8 cellular contexts compared by ENCODE assay signal in the genomic region with DNA sequence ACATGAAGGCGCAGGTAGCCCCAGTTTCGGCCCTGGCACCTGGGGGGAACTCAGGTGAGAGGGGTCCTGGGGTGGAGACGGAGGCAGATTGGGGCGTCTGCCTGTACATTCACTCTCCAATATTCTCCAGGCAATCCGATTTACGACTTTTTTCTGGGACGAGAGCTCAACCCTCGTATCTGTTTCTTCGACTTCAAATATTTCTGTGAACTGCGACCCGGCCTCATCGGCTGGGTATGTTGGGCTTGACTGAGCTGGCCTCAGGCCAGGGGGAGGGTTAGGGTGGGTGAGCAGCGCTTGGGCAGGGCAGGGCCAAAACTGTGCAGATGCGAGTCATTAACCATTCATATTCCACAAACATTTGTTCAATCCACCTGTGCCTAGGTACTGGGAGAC. TPM values are rescaled to one million over a fixed set of nuclear protein-coding genes. Genes with fewer than 3 reads are reported as not detected.
A peak's percentile ranks its signal among the peaks of the same experiment; 100 is the strongest.
DNase-seq lines count a peak whose midpoint lies in the region; ATAC-seq and TF ChIP-seq lines count a peak whose summit lies in the region.

No MANE protein-coding gene starts in this region.

- H3K36me3 ChIP-seq in SU-DHL-6 (ENCODE audit: low read length) (no peaks in the 10 kb centered on the region), spleen (peaks cover 0 to 42% (median 28%) of the 10 kb centered on the region in 6 donors)

- peaks cover 5% of the 10 kb centered on the region for H3K79me2 ChIP-seq in SU-DHL-6 (ENCODE audit: insufficient read depth, low read length)

- peak overlapping the region; percentile 90 for H3K4me3 ChIP-seq in SU-DHL-6 (ENCODE audit: insufficient read depth, low read length, poor library complexity, severe bottlenecking)
- peak overlapping the region; percentile 53 for H3K4me3 ChIP-seq in right cardiac atrium (ENCODE audit: low read length)
- H3K4me3 ChIP-seq in spleen = peak overlapping the region in 7 of 8 donors; percentile 56 to 77 (median 57)

- H4K20me1 ChIP-seq in SU-DHL-6 (ENCODE audit: low read depth, low read length) = no peaks in the 10 kb centered on the region

- WGBS in right cardiac atrium = 14% methylated on average over 14 of the region's 14 CpGs
- 29 to 50% (median 32%) methylated on average over 14 of the region's 14 CpGs for WGBS in spleen, 5 donors

- no peaks in the 10 kb centered on the region for H3K27me3 ChIP-seq in SU-DHL-6 (ENCODE audit: low read length)
- H3K27me3 ChIP-seq in right cardiac atrium (ENCODE audit: control insufficient read depth, insufficient read depth) = no peaks in the 10 kb centered on the region
- no peaks in the 10 kb centered on the region for H3K27me3 ChIP-seq in spleen (replicated peaks in 1 of 7)

- in situ Hi-C loops in G401 (cut with HindIII; ENCODE audit: low sequenced_read_pairs) = no loop called here

- TF ChIP-seq CTCF in SU-DHL-6 (IDR thresholded peaks at IDR 0.05; ENCODE audit: insufficient read depth, low read length, poor library complexity, severe bottlenecking) (no peak), spleen (IDR thresholded peaks at IDR 0.05 in 8 of 11, conservative IDR thresholded peaks at IDR 0.05 in 3 of 11) (no peak)

- H3K27ac ChIP-seq in SU-DHL-6 (ENCODE audit: low read depth, low read length) = peak overlapping the region; percentile 88
- no peak overlapping the region for H3K27ac ChIP-seq in right cardiac atrium (ENCODE audit: low read length)
- H3K27ac ChIP-seq in spleen = peak overlapping the region in 5 of 8 donors; percentile 35 to 84 (median 77)

- peak overlapping the region; percentile 94 for H3K4me2 ChIP-seq in SU-DHL-6 (ENCODE audit: low read depth, low read length, poor library complexity, severe bottlenecking)

- DNase-seq in SHP77 (lab: John Stamatoyannopoulos, UW) = peak; percentile 38 to 42
- DNase-seq in SHP77 treated with DMSO at 0.1 percent for 48 hours (lab: John Stamatoyannopoulos, UW) = no peak
- DNase-seq in right cardiac atrium = peak in 2 of 3 donors; percentile 39 to 73
- DNase-seq in spleen = no peak
- no peak for DNase-seq in G401 (ENCODE audit: low spot score)

- H3F3A ChIP-seq in SU-DHL-6 (ENCODE audit: insufficient read depth) = peaks cover 22% of the 10 kb centered on the region

- ATAC-seq in right cardiac atrium (no peak), HG03457 (IDR thresholded peaks at IDR 0.05; ENCODE audit: unreplicated experiment) (no peak), GM21423 (IDR thresholded peaks at IDR 0.05; ENCODE audit: unreplicated experiment) (no peak)

- H2AFZ ChIP-seq in SU-DHL-6 (ENCODE audit: low read depth, low read length, severe bottlenecking) = no peak overlapping the region

- H3K9ac ChIP-seq in SU-DHL-6 (ENCODE audit: low read length) = peak overlapping the region; percentile 91

- H3K9me3 ChIP-seq in SU-DHL-6 (ENCODE audit: insufficient read depth, low read length) (no peaks in the 10 kb centered on the region), right cardiac atrium (ENCODE audit: control insufficient read depth, low read length) (no peaks in the 10 kb centered on the region), spleen (no peaks in the 10 kb centered on the region)

- H3K9me2 ChIP-seq in SU-DHL-6 (replicated peaks; ENCODE audit: insufficient read depth, low read length) = no peaks in the 10 kb centered on the region

- intact Hi-C loops in right cardiac atrium (cut with DNase I) = loop anchor here in 2 of 4 donors (10.0 kb wide), 3 partner anchors 89 to 329 kb away; a partner anchor contains a TSS
- intact Hi-C loops in spleen (cut with DNase I; ENCODE audit: low total_unique reads) = no loop called here

- H3K4me1 ChIP-seq in right cardiac atrium (ENCODE audit: control insufficient read depth, insufficient read depth, low read length) = no peaks in the 10 kb centered on the region
- peaks cover 43 to 80% (median 65%) of the 10 kb centered on the region in 6 donors for H3K4me1 ChIP-seq in spleen

- no peak for TF ChIP-seq POLR2A in spleen (IDR thresholded peaks at IDR 0.05)

RNA-seq across cellular contexts. Expression of a gene that starts 1.7 kb away (rescaled TPM):
- total RNA-seq in right cardiac atrium (10 to 100 TPM; 45.7 to 91.5 (median 52.3) TPM), spleen (10 to 100 TPM in 6 of 7 donors, 1 to 10 TPM in 1; 8.9 to 29.7 (median 13.9) TPM)
- polyA plus RNA-seq in right cardiac atrium (63.5 TPM), spleen (10 to 100 TPM; 14.1 to 16.9 (median 14.5) TPM)
- 23.5 and 39.0 TPM in 2 replicates for total RNA-seq in G401 (2014; rRNA removed; shearing (Covaris generic))

RNA-seq across cellular contexts. Expression of a gene that starts 4.1 kb away (rescaled TPM):
- total RNA-seq in right cardiac atrium = 1 to 10 TPM; 6.4 to 9.2 (median 7.8) TPM
- 11.6 TPM for polyA plus RNA-seq in right cardiac atrium
- total RNA-seq in spleen = 10 to 100 TPM in 4 of 7 donors, 1 to 10 TPM in 3; 7.9 to 16.4 (median 10.2) TPM
- polyA plus RNA-seq in spleen = 10 to 100 TPM; 19.1 to 21.1 (median 19.2) TPM
- 12.7 and 21.0 TPM in 2 replicates for total RNA-seq in G401 (2014; rRNA removed; shearing (Covaris generic))

RNA-seq across cellular contexts. Expression of a gene that starts 8.6 kb away (rescaled TPM):
- 100 to 1,000 TPM; 658 to 797 (median 721) TPM for total RNA-seq in right cardiac atrium
- polyA plus RNA-seq in right cardiac atrium = 686 TPM
- 1,000 to 10,000 TPM in 1 of 7 donors, 100 to 1,000 TPM in 6; 528 to 1,008 (median 809) TPM for total RNA-seq in spleen
- polyA plus RNA-seq in spleen = 1,000 to 10,000 TPM; 1,501 to 2,170 (median 2,090) TPM
- 137 and 188 TPM in 2 replicates for total RNA-seq in G401 (2014; rRNA removed; shearing (Covaris generic))

RNA-seq across cellular contexts. Expression of a gene that starts 8.8 kb away (rescaled TPM):
- total RNA-seq in right cardiac atrium (10 to 100 TPM; 31.1 to 37.7 (median 34.1) TPM), spleen (10 to 100 TPM; 31.9 to 51.2 (median 40.8) TPM)
- polyA plus RNA-seq in right cardiac atrium (24.8 TPM), spleen (10 to 100 TPM; 20.0 to 42.4 (median 30.8) TPM)
- 108 and 117 TPM in 2 replicates for total RNA-seq in G401 (2014; rRNA removed; shearing (Covaris generic))

RNA-seq across cellular contexts. Expression of a gene that starts 17.3 kb away (rescaled TPM):
- total RNA-seq in right cardiac atrium (10 to 100 TPM; 68.0 to 80.9 (median 79.1) TPM), spleen (100 to 1,000 TPM; 103 to 570 (median 146) TPM)
- polyA plus RNA-seq in right cardiac atrium (67.1 TPM), spleen (100 to 1,000 TPM; 118 to 157 (median 152) TPM)
- 212 and 303 TPM in 2 replicates for total RNA-seq in G401 (2014; rRNA removed; shearing (Covaris generic))

Comparison
In these comparisons a context has a peak if more than half of its experiments do, and no peak if none do; other contexts are left out.
1. DNase-seq: peak in SHP77 (2 of 2) and right cardiac atrium (2 of 3); none in SHP77 treated with DMSO at 0.1 percent for 48 hours (single experiment), spleen (single experiment) and G401 (single experiment).
2. Peak in every context shown above with its lines, with median percentiles within 50 percentile points of each other: H3K4me3 ChIP-seq.